8 cellular contexts compared by ENCODE assay signal in the genomic region with DNA sequence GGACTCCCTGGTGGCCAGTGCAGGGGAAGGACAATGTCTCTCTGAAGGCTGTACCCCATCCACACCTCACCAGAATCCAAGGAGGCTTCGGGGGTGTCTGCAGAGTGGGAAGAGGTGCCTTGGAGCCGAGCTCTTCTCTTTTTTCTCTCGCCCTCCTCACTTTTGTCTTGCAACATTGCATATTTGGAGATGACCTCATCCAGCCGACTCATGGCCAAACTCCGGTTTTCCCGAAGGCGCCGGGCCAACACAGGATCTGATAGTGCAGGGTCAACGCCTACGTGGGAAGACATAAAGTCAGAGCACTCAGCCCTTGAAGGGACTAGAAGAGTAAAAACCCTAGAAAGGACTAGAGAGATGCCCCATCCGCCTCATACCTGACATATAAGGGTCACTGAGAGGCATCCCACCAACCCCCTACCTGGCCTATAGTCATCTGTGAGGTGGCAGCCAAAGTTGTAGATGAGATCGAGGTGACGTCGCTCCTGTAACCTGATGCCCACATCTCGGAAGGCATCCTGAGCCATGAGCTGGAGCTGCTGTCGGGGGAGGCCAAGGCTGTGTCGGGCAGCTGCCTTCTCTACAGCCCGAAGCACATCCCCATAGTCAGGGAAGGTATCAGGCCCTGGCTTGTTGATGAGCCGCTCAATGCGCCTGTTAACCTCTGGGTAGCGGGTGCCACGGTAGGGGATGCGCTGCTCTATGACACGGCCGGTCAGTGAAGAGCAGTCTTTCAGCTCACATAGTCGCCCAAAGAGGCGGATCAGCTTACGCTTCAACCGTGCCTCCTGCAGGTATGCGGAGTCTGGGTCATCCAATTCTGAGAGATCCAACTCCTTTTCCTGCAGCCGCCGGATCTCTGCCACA. TPM values are rescaled to one million over a fixed set of nuclear protein-coding genes. Genes with fewer than 3 reads are reported as not detected.
A peak's percentile ranks its signal among the peaks of the same experiment; 100 is the strongest.
DNase-seq lines count a peak whose midpoint lies in the region; ATAC-seq and TF ChIP-seq lines count a peak whose summit lies in the region.

No MANE protein-coding gene starts in this region.

- no peak for TF ChIP-seq POLR2A in Peyer's patch (IDR thresholded peaks at IDR 0.05)

- H3K27me3 ChIP-seq in DND-41 (ENCODE audit: insufficient read depth, low read length, poor library complexity) (no peaks in the 10 kb centered on the region), Peyer's patch (no peaks in the 10 kb centered on the region), osteoblast (ENCODE audit: insufficient read depth, low read length) (no peaks in the 10 kb centered on the region)

- H3K4me1 ChIP-seq in DND-41 (ENCODE audit: insufficient read depth, low read length) (peaks cover 64% of the 10 kb centered on the region), Peyer's patch (peaks cover 0 to 64% (median 20%) of the 10 kb centered on the region in 4 donors), osteoblast (ENCODE audit: insufficient read depth, low read length) (peaks cover 55% of the 10 kb centered on the region)

- no peak overlapping the region for H2AFZ ChIP-seq in DND-41 (ENCODE audit: low read depth, low read length)
- H2AFZ ChIP-seq in osteoblast (ENCODE audit: low read length): peak overlapping the region; percentile 73

- H3K4me2 ChIP-seq in DND-41 (ENCODE audit: insufficient read depth, low read length): peak overlapping the region; percentile 97; the same call in 1 of the 2 replicates
- H3K4me2 ChIP-seq in osteoblast (ENCODE audit: insufficient read depth, low read length): peak overlapping the region; percentile 98

- ATAC-seq in DND-41 (ENCODE audit: insufficient read depth, low read depth) (no peak), GM21529 (IDR thresholded peaks at IDR 0.05; ENCODE audit: unreplicated experiment) (no peak)

- peaks cover 54% of the 10 kb centered on the region for H3K79me2 ChIP-seq in DND-41 (ENCODE audit: insufficient read depth, low read length)
- H3K79me2 ChIP-seq in osteoblast (ENCODE audit: insufficient read depth, low read length): peaks cover 41% of the 10 kb centered on the region

- H3K9me3 ChIP-seq in DND-41 (ENCODE audit: insufficient read depth, low read length, severe bottlenecking): no peaks in the 10 kb centered on the region
- no peaks in the 10 kb centered on the region for H3K9me3 ChIP-seq in Peyer's patch
- no peaks in the 10 kb centered on the region for H3K9me3 ChIP-seq in osteoblast (ENCODE audit: low read depth, low read length)

- H3K36me3 ChIP-seq in DND-41 (ENCODE audit: insufficient read depth, low read length) (peaks cover 34% of the 10 kb centered on the region), Peyer's patch (peaks cover 0 to 29% (median 0%) of the 10 kb centered on the region in 3 donors), osteoblast (ENCODE audit: insufficient read depth, low read length) (peaks cover 19% of the 10 kb centered on the region)

- H3K27ac ChIP-seq in DND-41 (ENCODE audit: low read length) (0 out of 2 replicates have a peak overlapping the region, but pooled peaks have one; percentile 11), Peyer's patch (peak overlapping the region in 3 of 4 donors; percentile 10 to 42 (median 19)), epithelial cell of prostate (peak overlapping the region; percentile 82), osteoblast (ENCODE audit: low read depth, low read length) (peak overlapping the region; percentile 98)

- H4K20me1 ChIP-seq in DND-41 (ENCODE audit: insufficient read depth, low read length) (peaks cover 13% of the 10 kb centered on the region), osteoblast (ENCODE audit: insufficient read depth, low read length) (peaks cover 18% of the 10 kb centered on the region)

- H3K9ac ChIP-seq in DND-41 (ENCODE audit: low read depth, low read length): peak overlapping the region; percentile 85; the same call in 1 of the 2 replicates

- no peak for DNase-seq in DND-41
- no peak for DNase-seq in Peyer's patch
- DNase-seq in epithelial cell of prostate (ENCODE audit: low read depth, low spot score): no peak
- DNase-seq in osteoblast (ENCODE audit: insufficient read length, low spot score, missing footprints): peak; percentile 92
- DNase-seq in NCI-H2171 treated with DMSO at 0.1 percent for 48 hours (lab: John Stamatoyannopoulos, UW): no peak
- no peak for DNase-seq in GF-D8 (lab: John Stamatoyannopoulos, UW)
- DNase-seq in DMS53 (lab: John Stamatoyannopoulos, UW): no peak

- TF ChIP-seq CTCF in DND-41 (IDR thresholded peaks at IDR 0.05; ENCODE audit: borderline replicate concordance, extremely low read depth, low read length, poor library complexity, severe bottlenecking) (no peak), Peyer's patch (IDR thresholded peaks at IDR 0.05) (no peak), osteoblast (IDR thresholded peaks at IDR 0.05; ENCODE audit: extremely low read depth, low read depth, low read length) (no peak)

- peak overlapping the region in 1 of 2 experiments; percentile 76; a peak in 1 of 4 replicates for H3K4me3 ChIP-seq in DND-41 (ENCODE audit: low read depth in 1 of 2, low read length in 2 of 2)
- H3K4me3 ChIP-seq in Peyer's patch: no peak overlapping the region
- peak overlapping the region; percentile 89 for H3K4me3 ChIP-seq in osteoblast (ENCODE audit: insufficient read depth, low read length)

RNA-seq across cellular contexts. Expression of a gene that starts 2.2 kb away (rescaled TPM):
- total RNA-seq in Peyer's patch: 10 to 100 TPM; 40.1 to 86.6 (median 45.9) TPM
- 32.7 and 39.4 TPM in 2 replicates for total RNA-seq in osteoblast

RNA-seq across cellular contexts. Expression of a gene that starts 3.0 kb away (rescaled TPM):
- 10 to 100 TPM; 11.6 to 27.6 (median 20.2) TPM for total RNA-seq in Peyer's patch
- total RNA-seq in osteoblast: 18.6 and 19.5 TPM in 2 replicates

RNA-seq across cellular contexts. Expression of a gene that starts 6.7 kb away (rescaled TPM):
- total RNA-seq in Peyer's patch (100 to 1,000 TPM in 3 of 4 donors, 10 to 100 TPM in 1; 73.4 to 324 (median 204) TPM), osteoblast (90.2 and 92.6 TPM in 2 replicates)

RNA-seq across cellular contexts. Expression of a gene that starts 21.8 kb away (rescaled TPM):
- total RNA-seq in Peyer's patch (10 to 100 TPM; 15.4 to 89.1 (median 39.4) TPM), osteoblast (33.9 and 35.5 TPM in 2 replicates)

RNA-seq across cellular contexts. Expression of a gene that starts 31.1 kb away (rescaled TPM):
- total RNA-seq in Peyer's patch (10 to 100 TPM; 12.4 to 24.8 (median 14.4) TPM), osteoblast (14.1 and 15.9 TPM in 2 replicates)

Comparison
In these comparisons a context has a peak if more than half of its experiments do, and no peak if none do; other contexts are left out.
1. H3K27ac ChIP-seq: peak in every context shown above with its lines; median percentile 98 in osteoblast; 82 in epithelial cell of prostate; 19 in Peyer's patch; 11 in DND-41.